ENCODE assay signal across 17 cellular contexts in the genomic region with DNA sequence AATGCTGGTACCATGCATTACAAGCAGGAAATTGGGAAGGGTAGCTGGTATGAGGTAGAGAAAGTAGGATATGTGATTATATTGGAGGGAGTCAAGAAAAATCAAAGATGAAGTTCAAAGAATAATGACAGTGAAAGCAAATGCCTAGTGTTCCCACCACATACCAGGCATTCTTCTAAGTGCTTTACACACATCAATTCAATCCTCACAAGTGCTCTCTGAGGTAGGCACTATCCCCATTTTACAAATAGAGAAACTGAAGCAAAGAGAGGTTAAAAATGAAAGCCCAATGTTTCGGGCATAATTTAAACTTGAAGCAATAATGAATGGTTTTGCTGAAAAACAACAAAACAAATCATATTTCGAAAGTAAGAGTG. TPM values are rescaled to one million over a fixed set of nuclear protein-coding genes. Genes with fewer than 3 reads are reported as not detected.
DNase-seq lines count a peak whose midpoint lies in the region; ATAC-seq, FAIRE-seq and TF ChIP-seq lines count a peak whose summit lies in the region.
"Had no signal": no experiment of that assay in that cellular context is flagged by ENCODE, and none has a peak within 500 bp of the region (broad histone marks: within the 10 kb centered on the region; RNA-seq: fewer than 3 reads in every experiment).

No MANE protein-coding gene starts in this region.

- no peaks in the 10 kb centered on the region for H3K36me3 ChIP-seq in left lung
- no peaks in the 10 kb centered on the region for H3K36me3 ChIP-seq in heart right ventricle
- H3K36me3 ChIP-seq: BE2C had no signal

- DNase-seq in AG10803 (ENCODE audit: low read depth) (peak; percentile 6), H54 (ENCODE audit: insufficient read length, low spot score) (no peak), choroid plexus epithelial cell (ENCODE audit: low read depth) (peak; percentile 53), left lung (no peak), NCI-H524 (lab: John Stamatoyannopoulos, UW) (no peak), inferior parietal cortex (ENCODE audit: extremely low spot score) (no peak), heart right ventricle (no peak)
- DNase-seq: BE2C; CD4-positive, alpha-beta memory T cell; DMS79 treated with DMSO at 0.1 percent for 48 hours; GDM1; H9; IMR-90 had no signal

- H3K4me1 ChIP-seq in left lung (no peaks in the 10 kb centered on the region), heart right ventricle (peaks cover 0 to 9% (median 0%) of the 10 kb centered on the region in 9 donors)
- H3K4me1 ChIP-seq: BE2C had no signal

- intact Hi-C loops in left lung (cut with DNase I) (no loop called here), heart right ventricle (cut with DNase I) (no loop called here)

- peak; percentile 62 for ATAC-seq in left lung
- no peak for ATAC-seq in heart right ventricle

- no peaks in the 10 kb centered on the region for H3K9me3 ChIP-seq in left lung
- H3K9me3 ChIP-seq in heart right ventricle: no peaks in the 10 kb centered on the region
- H3K9me3 ChIP-seq: BE2C had no signal

- no peak for TF ChIP-seq CTCF in AG10803 (conservative IDR thresholded peaks at IDR 0.05; ENCODE audit: low read length)
- no peak for TF ChIP-seq CTCF in choroid plexus epithelial cell (conservative IDR thresholded peaks at IDR 0.05; ENCODE audit: low read depth, low read length)
- TF ChIP-seq CTCF in left lung (IDR thresholded peaks at IDR 0.05): no peak
- no peak for TF ChIP-seq CTCF in heart right ventricle (IDR thresholded peaks at IDR 0.05)

- FAIRE-seq in H54 (lab: Jason Lieb, UNC): peak; percentile 36
- FAIRE-seq: GM12892, GM19239 had no signal

- no peak for TF ChIP-seq POLR2A in H54 (IDR thresholded peaks at IDR 0.05; ENCODE audit: low read depth, low read length)

- 77 to 78% methylated on average over 2 of the region's 2 CpGs for WGBS in heart right ventricle, 2 donors

- H3K4me3 ChIP-seq in AG10803 (ENCODE audit: low read length): no peak overlapping the region
- no peak overlapping the region for H3K4me3 ChIP-seq in choroid plexus epithelial cell (ENCODE audit: low read depth, low read length)
- H3K4me3 ChIP-seq in left lung: no peak overlapping the region
- no peak overlapping the region for H3K4me3 ChIP-seq in heart right ventricle

- H3K27me3 ChIP-seq in left lung: no peaks in the 10 kb centered on the region
- H3K27me3 ChIP-seq in heart right ventricle: peaks cover 0 to 7% (median 0%) of the 10 kb centered on the region in 7 donors

- H3K27ac ChIP-seq in left lung: no peak overlapping the region
- H3K27ac ChIP-seq in heart right ventricle: no peak overlapping the region
- H3K27ac ChIP-seq: C4-2B had no signal

RNA-seq across cellular contexts. Expression of gene MCOLN3, which starts 40.1 kb away (rescaled TPM):
- total RNA-seq in left lung (1 to 10 TPM; 3.6 to 8.1 TPM), heart right ventricle (under 1 TPM in 9 of 10 donors, not detected in 1; 0.13 to 0.92 (median 0.28) TPM)
- 1 to 10 TPM in 1 of 2 donors, under 1 TPM in 1; 0.13 to 2.7 TPM for polyA plus RNA-seq in heart right ventricle
- total RNA-seq: HT-29, IMR-90 had no signal

Comparison
In these comparisons a context has a peak if more than half of its experiments do, and no peak if none do; other contexts are left out.
1. DNase-seq: peak in AG10803 (single experiment) and choroid plexus epithelial cell (single experiment); none in H54 (single experiment), left lung (0 of 2), NCI-H524 (0 of 2), inferior parietal cortex (single experiment) and heart right ventricle (0 of 2).